Comparison of ENCODE assay signal across 2 cellular contexts in the genomic region with DNA sequence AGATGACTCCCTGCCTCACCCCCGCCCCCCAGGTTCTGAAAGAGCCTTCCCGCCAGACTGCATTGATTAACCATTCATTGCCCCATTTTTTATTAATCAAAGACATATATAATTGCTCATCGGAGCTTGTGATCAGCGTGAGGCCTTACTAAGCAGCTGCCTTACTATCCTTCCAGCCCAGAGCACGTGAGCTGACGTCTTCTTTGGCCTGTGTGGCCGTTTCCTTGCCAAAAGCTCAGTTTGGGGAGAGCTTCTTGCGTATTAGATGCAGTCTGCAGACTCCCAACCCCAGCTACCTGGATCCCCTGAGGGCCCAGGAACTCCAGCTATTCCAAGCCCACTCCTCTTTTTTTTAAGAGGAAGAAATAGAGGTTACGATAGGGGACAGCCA.
TF ChIP-seq lines count a peak whose summit lies in the region.

No MANE protein-coding gene starts in this region.

TF ChIP-seq in liver, 16 proteins besides CTCF, POLR2A, EP300 and RAD21:
- TF ChIP-seq YY1 (IDR thresholded peaks at IDR 0.05) (no peak), FOXA1 (IDR thresholded peaks at IDR 0.05) (no peak), TAF1 (conservative IDR thresholded peaks at IDR 0.05) (peak; percentile 30), GABPA (IDR thresholded peaks at IDR 0.05 in 1 of 2, conservative IDR thresholded peaks at IDR 0.05 in 1 of 2) (no peak)
- TF ChIP-seq, protein P1, sequence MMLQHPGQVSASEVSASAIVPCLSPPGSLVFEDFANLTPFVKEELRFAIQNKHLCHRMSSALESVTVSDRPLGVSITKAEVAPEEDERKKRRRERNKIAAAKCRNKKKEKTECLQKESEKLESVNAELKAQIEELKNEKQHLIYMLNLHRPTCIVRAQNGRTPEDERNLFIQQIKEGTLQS (IDR thresholded peaks at IDR 0.05) = no peak
- TF ChIP-seq, protein P2, sequence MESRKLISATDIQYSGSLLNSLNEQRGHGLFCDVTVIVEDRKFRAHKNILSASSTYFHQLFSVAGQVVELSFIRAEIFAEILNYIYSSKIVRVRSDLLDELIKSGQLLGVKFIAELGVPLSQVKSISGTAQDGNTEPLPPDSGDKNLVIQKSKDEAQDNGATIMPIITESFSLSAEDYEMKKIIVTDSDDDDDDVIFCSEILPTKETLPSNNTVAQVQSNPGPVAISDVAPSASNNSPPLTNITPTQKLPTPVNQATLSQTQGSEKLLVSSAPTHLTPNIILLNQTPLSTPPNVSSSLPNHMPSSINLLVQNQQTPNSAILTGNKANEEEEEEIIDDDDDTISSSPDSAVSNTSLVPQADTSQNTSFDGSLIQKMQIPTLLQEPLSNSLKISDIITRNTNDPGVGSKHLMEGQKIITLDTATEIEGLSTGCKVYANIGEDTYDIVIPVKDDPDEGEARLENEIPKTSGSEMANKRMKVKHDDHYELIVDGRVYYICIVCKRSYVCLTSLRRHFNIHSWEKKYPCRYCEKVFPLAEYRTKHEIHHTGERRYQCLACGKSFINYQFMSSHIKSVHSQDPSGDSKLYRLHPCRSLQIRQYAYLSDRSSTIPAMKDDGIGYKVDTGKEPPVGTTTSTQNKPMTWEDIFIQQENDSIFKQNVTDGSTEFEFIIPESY (IDR thresholded peaks at IDR 0.05) = no peak
- TF ChIP-seq, protein P3, sequence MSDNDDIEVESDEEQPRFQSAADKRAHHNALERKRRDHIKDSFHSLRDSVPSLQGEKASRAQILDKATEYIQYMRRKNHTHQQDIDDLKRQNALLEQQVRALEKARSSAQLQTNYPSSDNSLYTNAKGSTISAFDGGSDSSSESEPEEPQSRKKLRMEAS (IDR thresholded peaks at IDR 0.05) = no peak

TF ChIP-seq in HepG2, 621 proteins besides CTCF, POLR2A, EP300 and RAD21:
- TF ChIP-seq ZNF205 (CRISPR knock-in tag; IDR thresholded peaks at IDR 0.05) (no peak), MBNL3 (CRISPR knock-in tag; conservative IDR thresholded peaks at IDR 0.05) (no peak), ZNF678 (CRISPR knock-in tag; IDR thresholded peaks at IDR 0.05) (no peak), TAF15 (IDR thresholded peaks at IDR 0.05; ENCODE audit: low read depth, low read length, poor library complexity, severe bottlenecking) (no peak), TOPORS (CRISPR knock-in tag; IDR thresholded peaks at IDR 0.05) (no peak), FLYWCH1 (CRISPR knock-in tag; IDR thresholded peaks at IDR 0.05) (no peak), ZFP36L2 (CRISPR knock-in tag; IDR thresholded peaks at IDR 0.05) (no peak), CAMTA2 (CRISPR knock-in tag; IDR thresholded peaks at IDR 0.05; ENCODE audit: borderline replicate concordance) (no peak)
- TF ChIP-seq, protein P4, sequence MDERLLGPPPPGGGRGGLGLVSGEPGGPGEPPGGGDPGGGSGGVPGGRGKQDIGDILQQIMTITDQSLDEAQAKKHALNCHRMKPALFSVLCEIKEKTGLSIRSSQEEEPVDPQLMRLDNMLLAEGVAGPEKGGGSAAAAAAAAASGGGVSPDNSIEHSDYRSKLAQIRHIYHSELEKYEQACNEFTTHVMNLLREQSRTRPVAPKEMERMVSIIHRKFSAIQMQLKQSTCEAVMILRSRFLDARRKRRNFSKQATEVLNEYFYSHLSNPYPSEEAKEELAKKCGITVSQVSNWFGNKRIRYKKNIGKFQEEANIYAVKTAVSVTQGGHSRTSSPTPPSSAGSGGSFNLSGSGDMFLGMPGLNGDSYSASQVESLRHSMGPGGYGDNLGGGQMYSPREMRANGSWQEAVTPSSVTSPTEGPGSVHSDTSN (CRISPR knock-in tag; IDR thresholded peaks at IDR 0.05) = no peak
- TF ChIP-seq, protein P5, sequence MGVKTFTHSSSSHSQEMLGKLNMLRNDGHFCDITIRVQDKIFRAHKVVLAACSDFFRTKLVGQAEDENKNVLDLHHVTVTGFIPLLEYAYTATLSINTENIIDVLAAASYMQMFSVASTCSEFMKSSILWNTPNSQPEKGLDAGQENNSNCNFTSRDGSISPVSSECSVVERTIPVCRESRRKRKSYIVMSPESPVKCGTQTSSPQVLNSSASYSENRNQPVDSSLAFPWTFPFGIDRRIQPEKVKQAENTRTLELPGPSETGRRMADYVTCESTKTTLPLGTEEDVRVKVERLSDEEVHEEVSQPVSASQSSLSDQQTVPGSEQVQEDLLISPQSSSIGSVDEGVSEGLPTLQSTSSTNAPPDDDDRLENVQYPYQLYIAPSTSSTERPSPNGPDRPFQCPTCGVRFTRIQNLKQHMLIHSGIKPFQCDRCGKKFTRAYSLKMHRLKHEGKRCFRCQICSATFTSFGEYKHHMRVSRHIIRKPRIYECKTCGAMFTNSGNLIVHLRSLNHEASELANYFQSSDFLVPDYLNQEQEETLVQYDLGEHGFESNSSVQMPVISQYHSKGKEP (CRISPR knock-in tag; IDR thresholded peaks at IDR 0.05) = no peak
- TF ChIP-seq, protein P3 (IDR thresholded peaks at IDR 0.05) = no peak
- TF ChIP-seq, protein P6, sequence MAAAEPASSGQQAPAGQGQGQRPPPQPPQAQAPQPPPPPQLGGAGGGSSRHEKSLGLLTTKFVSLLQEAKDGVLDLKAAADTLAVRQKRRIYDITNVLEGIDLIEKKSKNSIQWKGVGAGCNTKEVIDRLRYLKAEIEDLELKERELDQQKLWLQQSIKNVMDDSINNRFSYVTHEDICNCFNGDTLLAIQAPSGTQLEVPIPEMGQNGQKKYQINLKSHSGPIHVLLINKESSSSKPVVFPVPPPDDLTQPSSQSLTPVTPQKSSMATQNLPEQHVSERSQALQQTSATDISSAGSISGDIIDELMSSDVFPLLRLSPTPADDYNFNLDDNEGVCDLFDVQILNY (CRISPR knock-in tag; conservative IDR thresholded peaks at IDR 0.05) = no peak
- TF ChIP-seq, protein P7, sequence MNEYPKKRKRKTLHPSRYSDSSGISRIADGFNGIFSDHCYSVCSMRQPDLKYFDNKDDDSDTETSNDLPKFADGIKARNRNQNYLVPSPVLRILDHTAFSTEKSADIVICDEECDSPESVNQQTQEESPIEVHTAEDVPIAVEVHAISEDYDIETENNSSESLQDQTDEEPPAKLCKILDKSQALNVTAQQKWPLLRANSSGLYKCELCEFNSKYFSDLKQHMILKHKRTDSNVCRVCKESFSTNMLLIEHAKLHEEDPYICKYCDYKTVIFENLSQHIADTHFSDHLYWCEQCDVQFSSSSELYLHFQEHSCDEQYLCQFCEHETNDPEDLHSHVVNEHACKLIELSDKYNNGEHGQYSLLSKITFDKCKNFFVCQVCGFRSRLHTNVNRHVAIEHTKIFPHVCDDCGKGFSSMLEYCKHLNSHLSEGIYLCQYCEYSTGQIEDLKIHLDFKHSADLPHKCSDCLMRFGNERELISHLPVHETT (CRISPR knock-in tag; conservative IDR thresholded peaks at IDR 0.05) = no peak
